Comparison of ENCODE assay signal across 29 cellular contexts in the genomic region with DNA sequence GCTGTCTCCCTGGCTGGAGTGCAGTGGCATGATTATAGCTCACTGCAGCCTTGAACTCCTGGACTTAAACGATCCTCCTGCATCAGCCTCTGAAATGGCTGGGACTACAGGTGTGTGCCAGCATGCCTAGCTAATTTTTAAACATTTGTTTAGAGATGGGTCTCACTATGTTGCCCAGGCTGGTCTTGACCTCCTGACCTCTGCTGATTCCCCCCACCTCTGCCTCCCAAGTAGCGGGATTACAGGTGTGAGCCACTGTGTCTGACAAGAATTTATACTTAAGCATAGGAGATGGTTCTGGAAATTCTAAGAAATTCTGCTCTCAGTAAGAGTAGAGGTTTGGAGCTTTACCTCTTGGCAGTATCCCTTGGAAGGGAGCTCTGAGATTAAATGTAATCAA.
"Had no signal": no experiment of that assay in that cellular context is flagged by ENCODE, and none has a peak within 500 bp of the region (broad histone marks: within the 10 kb centered on the region; RNA-seq: fewer than 3 reads in every experiment).

No MANE protein-coding gene starts in this region.

- H3K4me2 ChIP-seq: hepatocyte had no signal

- H3K27ac Mint-ChIP-seq: nephron progenitor cell; stimulated activated memory B cell treated with anti-CD40 and anti-IgM and Interleukin-4, amounts not matched to agents 10 μg/mL and 1 μg/mL and 100 μg/mL, for 72 hours; stimulated activated naive CD8-positive, alpha-beta T cell treated with anti-CD3 and anti-CD28 coated beads, Interleukin-15, amount 100 ng/mL, for 72 hours had no signal

- DNase-seq: dorsolateral prefrontal cortex; effector CD4-positive, alpha-beta T cell; foreskin keratinocyte; heart left ventricle; left cardiac atrium; left lung; mesenchymal stem cell; midbrain; naive thymus-derived CD4-positive, alpha-beta T cell; nephron progenitor cell; nucleus accumbens; ovary; posterior cingulate gyrus; psoas muscle; right cardiac atrium; spleen; stimulated activated CD4-positive, alpha-beta T cell treated with anti-CD3 and anti-CD28 coated beads, Interleukin-4, amount 100 ng/mL, for 4 hours; stimulated activated naive CD8-positive, alpha-beta T cell treated with anti-CD3 and anti-CD28 coated beads, Interleukin-15, amount 100 ng/mL, for 72 hours; transverse colon; upper lobe of right lung had no signal

- H3K36me3 ChIP-seq: ovary had no signal

- H3K9me3 Mint-ChIP-seq: naive thymus-derived CD4-positive, alpha-beta T cell; nephron progenitor cell; stimulated activated memory B cell treated with anti-CD40 and anti-IgM and Interleukin-4, amounts not matched to agents 10 μg/mL and 1 μg/mL and 100 μg/mL, for 72 hours; stimulated activated naive CD8-positive, alpha-beta T cell treated with anti-CD3 and anti-CD28 coated beads, Interleukin-15, amount 100 ng/mL, for 72 hours had no signal

- ATAC-seq: esophagus mucosa; foreskin keratinocyte; gastroesophageal sphincter; heart left ventricle; left cardiac atrium; left lung; naive thymus-derived CD4-positive, alpha-beta T cell; psoas muscle; right cardiac atrium; stimulated activated memory B cell treated with anti-CD40 and anti-IgM and Interleukin-4, amounts not matched to agents 10 μg/mL and 1 μg/mL and 100 μg/mL, for 72 hours; stimulated activated naive CD8-positive, alpha-beta T cell treated with anti-CD3 and anti-CD28 coated beads, Interleukin-15, amount 100 ng/mL, for 72 hours; upper lobe of right lung had no signal

- H3K27ac ChIP-seq: dorsolateral prefrontal cortex, epithelial cell of prostate, foreskin keratinocyte, gastroesophageal sphincter, heart left ventricle, hepatocyte, left lung, ovary, psoas muscle, skin epidermis, spleen, suprapubic skin, transverse colon, upper lobe of right lung, vagina had no signal

- H3K27me3 Mint-ChIP-seq: naive thymus-derived CD4-positive, alpha-beta T cell; stimulated activated memory B cell treated with anti-CD40 and anti-IgM and Interleukin-4, amounts not matched to agents 10 μg/mL and 1 μg/mL and 100 μg/mL, for 72 hours; stimulated activated naive CD8-positive, alpha-beta T cell treated with anti-CD3 and anti-CD28 coated beads, Interleukin-15, amount 100 ng/mL, for 72 hours had no signal

- H2AFZ ChIP-seq: hepatocyte had no signal

- H3K4me1 ChIP-seq: foreskin keratinocyte, gastroesophageal sphincter, heart left ventricle, left lung, psoas muscle, suprapubic skin, transverse colon, upper lobe of right lung, vagina had no signal

- H3K4me3 ChIP-seq: dorsolateral prefrontal cortex, gastroesophageal sphincter, heart left ventricle, hepatocyte, left lung, ovary, psoas muscle, skin epidermis, spleen, suprapubic skin, transverse colon, upper lobe of right lung, vagina had no signal

- H3K4me1 Mint-ChIP-seq: nephron progenitor cell; stimulated activated naive CD8-positive, alpha-beta T cell treated with anti-CD3 and anti-CD28 coated beads, Interleukin-15, amount 100 ng/mL, for 72 hours had no signal

- H3K9me3 ChIP-seq: gastroesophageal sphincter, heart left ventricle, left lung, ovary, psoas muscle, spleen, suprapubic skin, transverse colon, upper lobe of right lung, vagina had no signal

- FAIRE-seq: colon had no signal

- H3K4me3 Mint-ChIP-seq: naive thymus-derived CD4-positive, alpha-beta T cell; nephron progenitor cell; stimulated activated memory B cell treated with anti-CD40 and anti-IgM and Interleukin-4, amounts not matched to agents 10 μg/mL and 1 μg/mL and 100 μg/mL, for 72 hours; stimulated activated naive CD8-positive, alpha-beta T cell treated with anti-CD3 and anti-CD28 coated beads, Interleukin-15, amount 100 ng/mL, for 72 hours had no signal

- H3K79me2 ChIP-seq: hepatocyte had no signal

- H3K27me3 ChIP-seq: dorsolateral prefrontal cortex, foreskin keratinocyte, gastroesophageal sphincter, heart left ventricle, hepatocyte, left lung, ovary, spleen, suprapubic skin, transverse colon, upper lobe of right lung, vagina had no signal
